In genomic region chr13:98488736-98489135, GRCh38 we compare ENCODE assay signal across 12 cellular contexts.
DNase-seq lines count a peak whose midpoint lies in the region; ATAC-seq and TF ChIP-seq lines count a peak whose summit lies in the region.
"Had no signal": no experiment of that assay in that cellular context is flagged by ENCODE, and none has a peak within 500 bp of the region (broad histone marks: within the 10 kb centered on the region; RNA-seq: fewer than 3 reads in every experiment).

No MANE protein-coding gene starts in this region.

- H3K27ac Mint-ChIP-seq in activated CD8-positive, alpha-beta memory T cell treated with anti-CD3 and anti-CD28 coated beads, Interleukin-2, amount 10 ng/mL, durations not matched to agents 7 days and 5 days: no peak overlapping the region
- H3K27ac Mint-ChIP-seq in stimulated activated naive B cell treated with anti-CD40 and anti-IgM and Interleukin-4, amounts not matched to agents 10 μg/mL and 1 μg/mL and 100 μg/mL, for 72 hours: peak overlapping the region; percentile 60

- DNase-seq in activated CD8-positive, alpha-beta memory T cell treated with anti-CD3 and anti-CD28 coated beads, Interleukin-2, amount 50 U/mL, for 48 hours: peak; percentile 39
- no peak for DNase-seq in activated CD8-positive, alpha-beta memory T cell treated with anti-CD3 and anti-CD28 coated beads, Interleukin-2, amount 10 ng/mL, durations not matched to agents 7 days and 5 days
- no peak for DNase-seq in RWPE1 (ENCODE audit: low spot score)
- DNase-seq in stimulated activated naive B cell treated with anti-CD40 and anti-IgM and Interleukin-4, amounts not matched to agents 10 μg/mL and 1 μg/mL and 100 μg/mL, for 72 hours: no peak
- DNase-seq in cerebellar nuclear complex (lab: John Stamatoyannopoulos, UW): no peak
- no peak for DNase-seq in effector CD4-positive, alpha-beta T cell
- no peak for DNase-seq in middle frontal gyrus (ENCODE audit: extremely low spot score, low spot score)
- DNase-seq: GF-D8, midbrain, NCI-H1092 treated with DMSO at 0.1 percent for 48 hours had no signal

- peak overlapping the region; percentile 13; the same call in 1 of the 2 replicates for H3K27ac ChIP-seq in RWPE1

- POLR2A ChIA-PET in RWPE1 (lab: Yijun Ruan, JAX; ENCODE audit: low non-redundant PET): no interaction called here

- no peak overlapping the region for H3K4me3 Mint-ChIP-seq in activated CD8-positive, alpha-beta memory T cell treated with anti-CD3 and anti-CD28 coated beads, Interleukin-2, amount 10 ng/mL, durations not matched to agents 7 days and 5 days
- peak overlapping the region in 1 of 2 donors; percentile 16 for H3K4me3 Mint-ChIP-seq in stimulated activated naive B cell treated with anti-CD40 and anti-IgM and Interleukin-4, amounts not matched to agents 10 μg/mL and 1 μg/mL and 100 μg/mL, for 72 hours

- no peak for TF ChIP-seq CTCF in RWPE1 (conservative IDR thresholded peaks at IDR 0.05; ENCODE audit: low read depth)

- H3K9me3 Mint-ChIP-seq in activated CD8-positive, alpha-beta memory T cell treated with anti-CD3 and anti-CD28 coated beads, Interleukin-2, amount 10 ng/mL, durations not matched to agents 7 days and 5 days (ENCODE audit: low read depth): no peaks in the 10 kb centered on the region
- H3K9me3 Mint-ChIP-seq in stimulated activated naive B cell treated with anti-CD40 and anti-IgM and Interleukin-4, amounts not matched to agents 10 μg/mL and 1 μg/mL and 100 μg/mL, for 72 hours: no peaks in the 10 kb centered on the region

- peaks cover 67% of the 10 kb centered on the region for H3K4me1 Mint-ChIP-seq in activated CD8-positive, alpha-beta memory T cell treated with anti-CD3 and anti-CD28 coated beads, Interleukin-2, amount 10 ng/mL, durations not matched to agents 7 days and 5 days
- H3K4me1 Mint-ChIP-seq in stimulated activated naive B cell treated with anti-CD40 and anti-IgM and Interleukin-4, amounts not matched to agents 10 μg/mL and 1 μg/mL and 100 μg/mL, for 72 hours: peaks cover 64 to 96% of the 10 kb centered on the region in 2 donors

- no peak for ATAC-seq in activated CD8-positive, alpha-beta memory T cell treated with anti-CD3 and anti-CD28 coated beads, Interleukin-2, amount 10 ng/mL, durations not matched to agents 7 days and 5 days
- ATAC-seq in HG02870 (IDR thresholded peaks at IDR 0.05; ENCODE audit: unreplicated experiment): peak; percentile 46
- ATAC-seq in stimulated activated naive B cell treated with anti-CD40 and anti-IgM and Interleukin-4, amounts not matched to agents 10 μg/mL and 1 μg/mL and 100 μg/mL, for 72 hours (replicated peaks): peak; percentile 55 to 71
- ATAC-seq: Right ventricle myocardium inferior had no signal

- CTCF ChIA-PET in activated CD8-positive, alpha-beta memory T cell treated with anti-CD3 and anti-CD28 coated beads, Interleukin-2, amount 10 ng/mL, durations not matched to agents 7 days and 5 days (lab: Charles Lee): interaction anchor here (1.2 to 1.4 kb wide), 2 partner anchors 15 to 74 kb away, joined by 3 read pairs; no protein-coding TSS in a partner anchor
- CTCF ChIA-PET in RWPE1 (lab: Yijun Ruan, JAX): no interaction called here

- no peaks in the 10 kb centered on the region for H3K27me3 Mint-ChIP-seq in activated CD8-positive, alpha-beta memory T cell treated with anti-CD3 and anti-CD28 coated beads, Interleukin-2, amount 10 ng/mL, durations not matched to agents 7 days and 5 days
- no peaks in the 10 kb centered on the region for H3K27me3 Mint-ChIP-seq in stimulated activated naive B cell treated with anti-CD40 and anti-IgM and Interleukin-4, amounts not matched to agents 10 μg/mL and 1 μg/mL and 100 μg/mL, for 72 hours

- peaks cover 6% of the 10 kb centered on the region for H3K36me3 Mint-ChIP-seq in activated CD8-positive, alpha-beta memory T cell treated with anti-CD3 and anti-CD28 coated beads, Interleukin-2, amount 10 ng/mL, durations not matched to agents 7 days and 5 days
- peaks cover 26 to 50% of the 10 kb centered on the region in 2 donors for H3K36me3 Mint-ChIP-seq in stimulated activated naive B cell treated with anti-CD40 and anti-IgM and Interleukin-4, amounts not matched to agents 10 μg/mL and 1 μg/mL and 100 μg/mL, for 72 hours
